ENCODE assay signal across 8 cellular contexts in genomic region chr4:87390931-87391782, GRCh38. TPM values are rescaled to one million over a fixed set of nuclear protein-coding genes. Genes with fewer than 3 reads are reported as not detected.
DNase-seq lines count a peak whose midpoint lies in the region; ATAC-seq, FAIRE-seq and TF ChIP-seq lines count a peak whose summit lies in the region.

TSS of gene HSD17B11 (minus strand) at chr4:87391188. CDS start at chr4:87391070, 118 bp downstream.

- TF ChIP-seq POLR2A in GM12892 (IDR thresholded peaks at IDR 0.05; ENCODE audit: low read depth, low read length) (peak; percentile 85), adrenal gland (IDR thresholded peaks at IDR 0.05) (peak; percentile 55 to 96), heart left ventricle (IDR thresholded peaks at IDR 0.05) (peak in 1 of 2 donors; percentile 89)

- DNase-seq in GM12892 (ENCODE audit: insufficient read length) (peak; percentile 75), NCI-H146 (lab: John Stamatoyannopoulos, UW) (peak; percentile 79), T-helper 1 cell (peak; percentile 61 to 86 (median 73)), adrenal gland (peak; percentile 89 to 97 (median 96)), heart left ventricle (peak; percentile 89 to 92 (median 91)), pons (ENCODE audit: low spot score) (peak; percentile 94), type B pancreatic cell (ENCODE audit: extremely low spot score, unreplicated experiment) (peak; percentile 83)

- intact Hi-C loops in adrenal gland (cut with DNase I): no loop called here
- intact Hi-C loops in heart left ventricle (cut with DNase I): loop anchor here in 3 of 10 donors (1.0 to 5.0 kb wide), 3 partner anchors 31 to 36 kb away; partner anchors contain the start of gene NUDT9 (in 2 of the 3)

- H3K4me1 Mint-ChIP-seq in type B pancreatic cell (ENCODE audit: unreplicated experiment): peaks cover 28% of the 10 kb centered on the region

- peaks cover 19% of the 10 kb centered on the region for H3K36me3 Mint-ChIP-seq in type B pancreatic cell

- peaks cover 13 to 33% of the 10 kb centered on the region in 2 donors for H3K4me1 ChIP-seq in adrenal gland (replicated peaks in 1 of 2)
- peaks cover 0 to 43% (median 11%) of the 10 kb centered on the region in 12 donors for H3K4me1 ChIP-seq in heart left ventricle

- H3K36me3 ChIP-seq in adrenal gland (replicated peaks in 1 of 2) (no peaks in the 10 kb centered on the region), heart left ventricle (no peaks in the 10 kb centered on the region)

- ATAC-seq in HG02852 (IDR thresholded peaks at IDR 0.05; ENCODE audit: unreplicated experiment): peak; percentile 99
- ATAC-seq in heart left ventricle: peak; percentile 98 to 100 (median 100)

- peak within 1 kb of the TSS in 3 of 4 donors; percentile 8 to 69 (median 37) for H3K4me3 ChIP-seq in adrenal gland
- H3K4me3 ChIP-seq in heart left ventricle: peak within 1 kb of the TSS; percentile 55 to 82 (median 70)

- H3K27me3 ChIP-seq in adrenal gland: no peaks in the 10 kb centered on the region
- no peaks in the 10 kb centered on the region for H3K27me3 ChIP-seq in heart left ventricle

- H3K9me3 Mint-ChIP-seq in type B pancreatic cell: peaks cover 15% of the 10 kb centered on the region

- peak within 1 kb of the TSS; percentile 94 for H3K27ac Mint-ChIP-seq in type B pancreatic cell

- peak within 1 kb of the TSS; percentile 97 for H3K4me3 Mint-ChIP-seq in type B pancreatic cell

- H3K27ac ChIP-seq in adrenal gland (peak within 1 kb of the TSS; percentile 15 to 94 (median 81)), heart left ventricle (peak within 1 kb of the TSS; percentile 73 to 94 (median 88))

- WGBS in adrenal gland, 4 donors: 1 to 2% (median 1%) methylated on average over 27 to 42 of the region's 42 CpGs
- 1 to 3% (median 2%) methylated on average over 40 to 42 of the region's 42 CpGs for WGBS in heart left ventricle, 4 donors

- H3K27me3 Mint-ChIP-seq in type B pancreatic cell: no peaks in the 10 kb centered on the region

- peak in 3 of 6 experiments; percentile 17 to 43 (median 27) for TF ChIP-seq CTCF in adrenal gland (IDR thresholded peaks at IDR 0.05)
- TF ChIP-seq CTCF in heart left ventricle (IDR thresholded peaks at IDR 0.05): peak in 5 of 12 donors; percentile 10 to 41 (median 36)
- peak; percentile 46 for TF ChIP-seq CTCF in type B pancreatic cell (conservative IDR thresholded peaks at IDR 0.05)

- peak; percentile 94 for FAIRE-seq in GM12892 (lab: Jason Lieb, UNC)

- H3K9me3 ChIP-seq in adrenal gland (replicated peaks in 1 of 3) (no peaks in the 10 kb centered on the region), heart left ventricle (peaks cover 0 to 14% (median 0%) of the 10 kb centered on the region in 12 donors)

RNA-seq across cellular contexts. Expression of gene HSD17B11, which starts in this region (rescaled TPM):
- 30.4 TPM for polyA plus RNA-seq in GM12892 (2012; ENCODE audit: missing spikeins)
- total RNA-seq in adrenal gland (100 to 1,000 TPM in 4 of 8 donors, 10 to 100 TPM in 4; 82.1 to 191 (median 96.1) TPM), heart left ventricle (10 to 100 TPM in 6 of 9 donors, 1 to 10 TPM in 3; 6.6 to 28.0 (median 13.4) TPM), type B pancreatic cell (ENCODE audit: low replicate concordance) (19.2 and 23.9 TPM in 2 replicates)
- polyA plus RNA-seq in adrenal gland (100 to 1,000 TPM in 1 of 3 donors, 10 to 100 TPM in 2; 34.1 to 131 (median 40.9) TPM), heart left ventricle (10 to 100 TPM; 17.8 to 22.9 TPM)

Comparison
In these comparisons a context has a peak if more than half of its experiments do, and no peak if none do; other contexts are left out.
1. Peak in every context shown above with its lines: DNase-seq, ATAC-seq, H3K4me3 ChIP-seq and H3K27ac ChIP-seq.